ENCODE assay signal across 16 cellular contexts in genomic region chr11:46212720-46213119, GRCh38.
DNase-seq lines count a peak whose midpoint lies in the region; ATAC-seq and TF ChIP-seq lines count a peak whose summit lies in the region.
"Had no signal": no experiment of that assay in that cellular context is flagged by ENCODE, and none has a peak within 500 bp of the region (broad histone marks: within the 10 kb centered on the region; RNA-seq: fewer than 3 reads in every experiment).

No MANE protein-coding gene starts in this region.

- CTCF ChIA-PET in PC-3 (lab: Charles Lee), result no interaction called here

- H3K4me3 ChIP-seq in PC-3 (ENCODE audit: low read length), result no peak overlapping the region
- H3K4me3 ChIP-seq: BLaER1, GM23248 had no signal

- peak; percentile 10 for DNase-seq in M059J (ENCODE audit: low read depth)
- DNase-seq in PC-3, result peak; percentile 28
- DNase-seq in left colon, result no peak
- no peak for DNase-seq in A172 (ENCODE audit: low spot score)
- no peak for DNase-seq in NK-92 treated with Interleukin-12 subunit alpha and Interleukin-12 subunit beta, amount 100 ng/mL, for 24 hours (lab: John Stamatoyannopoulos, UW)
- DNase-seq: Caco-2; CD4-positive, CD25-positive, alpha-beta regulatory T cell; CD8-positive, alpha-beta T cell; DMS153; DND-41; GM23248; H7; HCEC 1CT had no signal

- H3F3A ChIP-seq in PC-3 (ENCODE audit: low read length, unreplicated experiment), result no peaks in the 10 kb centered on the region

- no peaks in the 10 kb centered on the region for H3K27me3 ChIP-seq in PC-3 (ENCODE audit: low read length)
- H3K27me3 ChIP-seq: BLaER1 had no signal

- POLR2A ChIA-PET in PC-3 (lab: Charles Lee; ENCODE audit: unreplicated experiment), result no interaction called here

- intact Hi-C loops in PC-3 (cut with micrococcal nuclease) (no loop called here), left colon (cut with DNase I, micrococcal nuclease) (no loop called here)

- no TSS peak for BruUV-seq in PC-3 (replicated peaks; lab: Mats Ljungman, UMichigan)

- H3K27ac ChIP-seq in PC-3 (ENCODE audit: low read length), result no peak overlapping the region
- H3K27ac ChIP-seq: BLaER1, C4-2B, GM23248 had no signal

- no peak overlapping the region for H3K4me2 ChIP-seq in PC-3 (ENCODE audit: low read length)
- H3K4me2 ChIP-seq: BLaER1 had no signal

- H3K9ac ChIP-seq in PC-3 (ENCODE audit: low read length), result no peak overlapping the region
- H3K9ac ChIP-seq: BLaER1, GM23248 had no signal

- TF ChIP-seq CTCF in PC-3 (conservative IDR thresholded peaks at IDR 0.05; ENCODE audit: low read depth, low read length), result no peak

- no peaks in the 10 kb centered on the region for H3K79me2 ChIP-seq in PC-3 (ENCODE audit: low read length)

- ATAC-seq in PC-3 (no peak), left colon (peak; percentile 74), esophagus mucosa (no peak)
- ATAC-seq: CD8-positive, alpha-beta T cell had no signal

- H2AFZ ChIP-seq in PC-3 (ENCODE audit: low read length), result no peak overlapping the region
- H2AFZ ChIP-seq: GM23248 had no signal

- no peaks in the 10 kb centered on the region for H3K4me1 ChIP-seq in PC-3 (ENCODE audit: insufficient read depth, low read length)
- H3K4me1 ChIP-seq: Caco-2 had no signal

- H4K20me1 ChIP-seq in PC-3 (ENCODE audit: low read length), result no peaks in the 10 kb centered on the region
- H4K20me1 ChIP-seq: BLaER1 had no signal

- no peaks in the 10 kb centered on the region for H3K9me2 ChIP-seq in PC-3 (replicated peaks; ENCODE audit: low read length)

- H3K9me3 ChIP-seq in PC-3 (ENCODE audit: low read length), result no peaks in the 10 kb centered on the region
- H3K9me3 ChIP-seq: Caco-2 had no signal

- H3K36me3 ChIP-seq in PC-3 (ENCODE audit: low read depth, low read length), result no peaks in the 10 kb centered on the region
- H3K36me3 ChIP-seq: BLaER1 had no signal

Comparison
In these comparisons a context has a peak if more than half of its experiments do, and no peak if none do; other contexts are left out.
1. DNase-seq: peak in M059J (single experiment) and PC-3 (single experiment); none in left colon (0 of 2), A172 (single experiment) and NK-92 treated with Interleukin-12 subunit alpha and Interleukin-12 subunit beta, amount 100 ng/mL, for 24 hours (single experiment).